ENCODE assay signal across 1 cellular context in the genomic region with DNA sequence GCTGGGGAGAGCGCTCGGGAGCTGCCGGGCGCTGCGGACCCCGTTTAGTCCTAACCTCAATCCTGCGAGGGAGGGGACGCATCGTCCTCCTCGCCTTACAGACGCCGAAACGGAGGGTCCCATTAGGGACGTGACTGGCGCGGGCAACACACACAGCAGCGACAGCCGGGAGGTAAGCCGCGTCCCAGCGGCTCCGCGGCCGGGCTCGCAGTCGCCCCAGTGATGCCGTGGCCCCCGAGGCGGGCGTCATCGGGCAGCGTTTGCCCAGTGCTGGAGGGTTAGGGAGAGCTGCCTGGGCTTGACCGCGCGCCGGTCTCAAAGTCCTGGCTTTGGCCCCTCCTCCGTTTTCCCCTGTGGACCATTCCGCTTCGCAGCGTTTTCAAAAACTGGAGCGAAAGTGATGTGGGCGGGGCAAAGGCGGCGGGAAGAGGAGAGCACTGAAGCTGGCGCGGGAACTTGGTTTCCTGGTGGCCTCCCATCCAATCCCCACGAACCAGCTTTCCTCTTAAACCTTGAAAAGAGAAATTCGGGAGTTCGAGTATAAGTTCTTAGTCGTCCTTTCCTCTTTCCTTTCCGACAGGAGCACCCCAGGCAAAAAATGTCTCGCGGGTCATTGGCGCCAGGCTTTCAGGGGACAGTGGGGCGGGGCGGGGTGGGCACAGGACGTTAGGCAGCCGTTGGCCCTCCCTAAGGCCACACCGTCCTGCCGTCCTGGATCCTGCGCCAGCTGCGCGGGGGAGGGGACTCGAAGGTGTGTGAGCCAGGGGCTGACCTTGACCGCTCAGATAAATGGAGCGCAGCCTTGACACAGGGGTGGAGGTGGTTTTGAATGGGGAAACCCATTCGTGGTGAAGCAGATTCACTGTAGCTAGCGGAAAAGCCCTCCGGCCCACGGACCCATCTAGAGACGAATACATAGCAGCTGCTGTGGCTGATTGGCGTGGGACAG.
TF ChIP-seq lines count a peak whose summit lies in the region.

No MANE protein-coding gene starts in this region.

TF ChIP-seq in endothelial cell of umbilical vein, 7 proteins besides CTCF, POLR2A, EP300 and RAD21 (continued from another document):
- TF ChIP-seq EZH2 (IDR thresholded peaks at IDR 0.05; ENCODE audit: borderline replicate concordance, low read depth, low read length, severe bottlenecking) = no peak
- TF ChIP-seq, protein P1, sequence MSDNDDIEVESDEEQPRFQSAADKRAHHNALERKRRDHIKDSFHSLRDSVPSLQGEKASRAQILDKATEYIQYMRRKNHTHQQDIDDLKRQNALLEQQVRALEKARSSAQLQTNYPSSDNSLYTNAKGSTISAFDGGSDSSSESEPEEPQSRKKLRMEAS (IDR thresholded peaks at IDR 0.05; ENCODE audit: insufficient read depth, insufficient read length) = no peak
